In the genomic region with DNA sequence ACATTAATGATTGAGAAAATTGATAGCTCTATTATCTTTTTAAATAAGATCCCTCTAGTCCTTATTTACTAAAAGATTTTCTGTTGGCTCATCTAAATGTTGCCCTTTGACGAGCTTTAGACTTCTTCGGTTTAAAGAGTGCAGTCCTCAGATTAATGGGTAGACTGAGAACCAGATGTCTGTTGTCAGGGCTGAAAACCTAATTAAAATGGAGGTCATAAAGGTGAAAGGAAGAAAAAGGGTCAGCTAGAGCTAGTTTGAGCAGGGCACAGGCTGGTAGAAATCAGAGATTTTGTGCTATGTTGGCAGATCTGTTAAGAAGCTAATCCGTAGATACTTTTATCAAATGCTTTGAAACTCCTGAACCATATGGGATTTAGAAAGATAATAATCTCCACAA, we compare ENCODE assay signal across 3 cellular contexts.
TF ChIP-seq lines count a peak whose summit lies in the region.

No MANE protein-coding gene starts in this region.

TF ChIP-seq in SK-N-SH, 30 proteins besides CTCF, POLR2A, EP300 and RAD21:
- TF ChIP-seq, protein P1, sequence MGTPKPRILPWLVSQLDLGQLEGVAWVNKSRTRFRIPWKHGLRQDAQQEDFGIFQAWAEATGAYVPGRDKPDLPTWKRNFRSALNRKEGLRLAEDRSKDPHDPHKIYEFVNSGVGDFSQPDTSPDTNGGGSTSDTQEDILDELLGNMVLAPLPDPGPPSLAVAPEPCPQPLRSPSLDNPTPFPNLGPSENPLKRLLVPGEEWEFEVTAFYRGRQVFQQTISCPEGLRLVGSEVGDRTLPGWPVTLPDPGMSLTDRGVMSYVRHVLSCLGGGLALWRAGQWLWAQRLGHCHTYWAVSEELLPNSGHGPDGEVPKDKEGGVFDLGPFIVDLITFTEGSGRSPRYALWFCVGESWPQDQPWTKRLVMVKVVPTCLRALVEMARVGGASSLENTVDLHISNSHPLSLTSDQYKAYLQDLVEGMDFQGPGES (IDR thresholded peaks at IDR 0.05; ENCODE audit: low read depth, low read length) = no peak
- TF ChIP-seq ELF1 (IDR thresholded peaks at IDR 0.05) = no peak
- TF ChIP-seq, protein P2, sequence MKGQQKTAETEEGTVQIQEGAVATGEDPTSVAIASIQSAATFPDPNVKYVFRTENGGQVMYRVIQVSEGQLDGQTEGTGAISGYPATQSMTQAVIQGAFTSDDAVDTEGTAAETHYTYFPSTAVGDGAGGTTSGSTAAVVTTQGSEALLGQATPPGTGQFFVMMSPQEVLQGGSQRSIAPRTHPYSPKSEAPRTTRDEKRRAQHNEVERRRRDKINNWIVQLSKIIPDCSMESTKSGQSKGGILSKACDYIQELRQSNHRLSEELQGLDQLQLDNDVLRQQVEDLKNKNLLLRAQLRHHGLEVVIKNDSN (IDR thresholded peaks at IDR 0.05; ENCODE audit: borderline replicate concordance, low read depth) = no peak

TF ChIP-seq in SK-N-SH treated with all-trans-retinoic acid at 6 μM for 48 hours, 23 proteins besides CTCF, POLR2A, EP300 and RAD21:
- no peak for TF ChIP-seq ARNTL (CRISPR knock-in tag; IDR thresholded peaks at IDR 0.05; ENCODE audit: borderline replicate concordance, low read depth)
- no peak for TF ChIP-seq ESRRG (CRISPR knock-in tag; IDR thresholded peaks at IDR 0.05)
- no peak for TF ChIP-seq SNAI2 (CRISPR knock-in tag; IDR thresholded peaks at IDR 0.05)
- no peak for TF ChIP-seq ISL1 (CRISPR knock-in tag; IDR thresholded peaks at IDR 0.05)
- no peak for TF ChIP-seq TCF4 (CRISPR knock-in tag; IDR thresholded peaks at IDR 0.05; ENCODE audit: borderline replicate concordance)
- no peak for TF ChIP-seq CSDC2 (CRISPR knock-in tag; IDR thresholded peaks at IDR 0.05)
- TF ChIP-seq, protein P3, sequence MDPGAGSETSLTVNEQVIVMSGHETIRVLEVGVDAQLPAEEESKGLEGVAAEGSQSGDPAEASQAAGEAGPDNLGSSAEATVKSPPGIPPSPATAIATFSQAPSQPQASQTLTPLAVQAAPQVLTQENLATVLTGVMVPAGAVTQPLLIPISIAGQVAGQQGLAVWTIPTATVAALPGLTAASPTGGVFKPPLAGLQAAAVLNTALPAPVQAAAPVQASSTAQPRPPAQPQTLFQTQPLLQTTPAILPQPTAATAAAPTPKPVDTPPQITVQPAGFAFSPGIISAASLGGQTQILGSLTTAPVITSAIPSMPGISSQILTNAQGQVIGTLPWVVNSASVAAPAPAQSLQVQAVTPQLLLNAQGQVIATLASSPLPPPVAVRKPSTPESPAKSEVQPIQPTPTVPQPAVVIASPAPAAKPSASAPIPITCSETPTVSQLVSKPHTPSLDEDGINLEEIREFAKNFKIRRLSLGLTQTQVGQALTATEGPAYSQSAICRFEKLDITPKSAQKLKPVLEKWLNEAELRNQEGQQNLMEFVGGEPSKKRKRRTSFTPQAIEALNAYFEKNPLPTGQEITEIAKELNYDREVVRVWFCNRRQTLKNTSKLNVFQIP (CRISPR knock-in tag; IDR thresholded peaks at IDR 0.05; ENCODE audit: borderline replicate concordance, low read depth) = no peak
- TF ChIP-seq GLIS3 (CRISPR knock-in tag; IDR thresholded peaks at IDR 0.05) = no peak
- no peak for TF ChIP-seq TOX (CRISPR knock-in tag; IDR thresholded peaks at IDR 0.05; ENCODE audit: borderline replicate concordance)
TF ChIP-seq in SK-N-SH treated with all-trans-retinoic acid at 6 μM for 48 hours: peak in this region for 0.

TF ChIP-seq in H1, 55 proteins besides CTCF, POLR2A, EP300 and RAD21:
- no peak for TF ChIP-seq HDAC6 (IDR thresholded peaks at IDR 0.05; ENCODE audit: low read depth, low read length)
